1 cellular context compared by ENCODE assay signal in genomic region chr14:73886449-73887115, GRCh38.
TF ChIP-seq lines count a peak whose summit lies in the region.

TSS of gene ZNF410 (plus strand) at chr14:73886859. CDS start at chr14:73892176, 5,317 bp downstream.

TF ChIP-seq in HepG2, 621 proteins besides CTCF, POLR2A, EP300 and RAD21 (continued from another document and continues in another):
- TF ChIP-seq ZNF687 (CRISPR knock-in tag; IDR thresholded peaks at IDR 0.05) (peak; percentile 98), SOX13 (IDR thresholded peaks at IDR 0.05) (no peak), SOX13 (CRISPR knock-in tag; conservative IDR thresholded peaks at IDR 0.05 in 1 of 2, IDR thresholded peaks at IDR 0.05 in 1 of 2) (peak in 1 of 2 experiments; percentile 60; a peak in 2 of 4 replicates), ZSCAN29 (CRISPR knock-in tag; conservative IDR thresholded peaks at IDR 0.05) (peak; percentile 75; the same call in 1 of the 2 replicates), AGO1 (IDR thresholded peaks at IDR 0.05; ENCODE audit: low read depth, low read length, poor library complexity, severe bottlenecking) (peak; percentile 40), MLXIP (CRISPR knock-in tag; IDR thresholded peaks at IDR 0.05; ENCODE audit: borderline replicate concordance) (no peak), SIN3B (IDR thresholded peaks at IDR 0.05; ENCODE audit: low read length) (no peak), ZNF101 (CRISPR knock-in tag; IDR thresholded peaks at IDR 0.05; ENCODE audit: borderline replicate concordance, low read depth) (0 out of 2 replicates have a peak, but pooled peaks have one; percentile 70), HNRNPK (IDR thresholded peaks at IDR 0.05; ENCODE audit: low read depth, low read length, poor library complexity, severe bottlenecking) (peak; percentile 14), SNRNP70 (IDR thresholded peaks at IDR 0.05; ENCODE audit: low read depth, low read length) (no peak), RARG (CRISPR knock-in tag; IDR thresholded peaks at IDR 0.05; ENCODE audit: low read depth) (no peak), ZNF549 (CRISPR knock-in tag; IDR thresholded peaks at IDR 0.05) (peak; percentile 52; the same call in 1 of the 2 replicates), E2F1 (CRISPR knock-in tag; IDR thresholded peaks at IDR 0.05) (peak; percentile 93), STAG1 (CRISPR knock-in tag; IDR thresholded peaks at IDR 0.05) (peak; percentile 21; the same call in 1 of the 2 replicates), ZNF710 (CRISPR knock-in tag; IDR thresholded peaks at IDR 0.05; ENCODE audit: borderline replicate concordance) (0 out of 2 replicates have a peak, but pooled peaks have one; percentile 29), ATF1 (CRISPR knock-in tag; IDR thresholded peaks at IDR 0.05) (peak; percentile 88), TFDP1 (CRISPR knock-in tag; IDR thresholded peaks at IDR 0.05; ENCODE audit: borderline replicate concordance) (peak; percentile 91), TCF7 (IDR thresholded peaks at IDR 0.05; ENCODE audit: low read depth) (no peak), ZNF337 (CRISPR knock-in tag; IDR thresholded peaks at IDR 0.05; ENCODE audit: borderline replicate concordance, low read depth) (0 out of 2 replicates have a peak, but pooled peaks have one; percentile 66), HNF4G (IDR thresholded peaks at IDR 0.05; ENCODE audit: borderline replicate concordance, low read depth, low read length) (peak; percentile 51; the same call in 1 of the 2 replicates), HNF4G (CRISPR knock-in tag; IDR thresholded peaks at IDR 0.05; ENCODE audit: borderline replicate concordance, low read depth) (no peak), GATAD2A (CRISPR knock-in tag; IDR thresholded peaks at IDR 0.05) (peak; percentile 79), ZNF878 (CRISPR knock-in tag; IDR thresholded peaks at IDR 0.05) (peak; percentile 82), SIN3A (IDR thresholded peaks at IDR 0.05; ENCODE audit: borderline replicate concordance, low read depth, low read length) (peak; percentile 72; the same call in 1 of the 2 replicates), ZNF720 (CRISPR knock-in tag; IDR thresholded peaks at IDR 0.05) (no peak), HOXA7 (CRISPR knock-in tag; IDR thresholded peaks at IDR 0.05) (no peak), DDIT3 (CRISPR knock-in tag; IDR thresholded peaks at IDR 0.05) (no peak), ZBTB34 (CRISPR knock-in tag; IDR thresholded peaks at IDR 0.05) (peak; percentile 19; the same call in 1 of the 2 replicates), HDAC2 (CRISPR knock-in tag; IDR thresholded peaks at IDR 0.05) (peak; percentile 85), SMARCC2 (IDR thresholded peaks at IDR 0.05) (no peak), ZBTB8A (CRISPR knock-in tag; IDR thresholded peaks at IDR 0.05; ENCODE audit: borderline replicate concordance, low read depth) (no peak), NFKBIZ (CRISPR knock-in tag; IDR thresholded peaks at IDR 0.05) (peak; percentile 21; the same call in 1 of the 2 replicates), CEBPZ (IDR thresholded peaks at IDR 0.05; ENCODE audit: low read length) (no peak), ZFP36L2 (CRISPR knock-in tag; IDR thresholded peaks at IDR 0.05) (peak; percentile 56), NFAT5 (CRISPR knock-in tag; IDR thresholded peaks at IDR 0.05) (no peak; the same call in 1 of the 2 replicates), ZKSCAN1 (IDR thresholded peaks at IDR 0.05; ENCODE audit: low read length) (no peak)
